Comparison of ENCODE assay signal across 8 cellular contexts in the genomic region with DNA sequence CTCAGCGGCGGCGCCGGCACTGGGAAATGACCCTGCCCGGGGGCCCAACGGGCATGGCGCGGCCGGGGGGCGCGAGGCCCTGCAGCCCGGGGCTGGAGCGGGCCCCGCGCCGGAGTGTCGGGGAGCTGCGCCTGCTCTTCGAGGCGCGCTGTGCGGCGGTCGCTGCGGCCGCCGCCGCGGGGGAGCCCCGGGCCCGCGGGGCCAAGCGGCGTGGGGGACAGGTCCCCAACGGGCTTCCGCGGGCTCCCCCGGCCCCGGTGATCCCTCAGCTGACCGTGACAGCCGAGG. TPM values are rescaled to one million over a fixed set of nuclear protein-coding genes. Genes with fewer than 3 reads are reported as not detected.
DNase-seq lines count a peak whose midpoint lies in the region; ATAC-seq, FAIRE-seq and TF ChIP-seq lines count a peak whose summit lies in the region.

No MANE protein-coding gene starts in this region.

- intact Hi-C loops in endothelial cell of umbilical vein (cut with micrococcal nuclease), result no loop called here

- CTCF ChIA-PET in endothelial cell of umbilical vein (lab: Charles Lee), result interaction anchor here (0.9 to 3.1 kb wide), 2 partner anchors 12 to 28 kb away, joined by 3 to 16 read pairs; no protein-coding TSS in a partner anchor

- peak overlapping the region; percentile 14 for H2AFZ ChIP-seq in endothelial cell of umbilical vein (ENCODE audit: low read depth, low read length)

- peak overlapping the region; percentile 69 for H3K4me2 ChIP-seq in endothelial cell of umbilical vein (ENCODE audit: insufficient read depth, low read length)

- under 1% methylated on average over 41 of the region's 41 CpGs for WGBS in HUES64

- DNase-seq in endothelial cell of umbilical vein (ENCODE audit: low read depth, low spot score) (no peak), skeletal muscle cell (ENCODE audit: low read depth) (no peak), GOT3 (lab: John Stamatoyannopoulos, UW) (no peak), ecto neural progenitor cell (ENCODE audit: low spot score) (no peak), NCI-H345 treated with DMSO at 0.1 percent for 48 hours (lab: John Stamatoyannopoulos, UW; ENCODE audit: unreplicated experiment) (no peak)
- no peak for DNase-seq in stimulated activated CD4-positive, alpha-beta T cell treated with anti-CD3 and anti-CD28 coated beads, Interleukin-15, amount 100 ng/mL, for 24 hours

- POLR2A ChIA-PET in endothelial cell of umbilical vein (lab: Charles Lee), result interaction anchor here (0.6 kb wide), 1 partner anchor 11 kb away, joined by 3 read pairs; no protein-coding TSS in a partner anchor

- no peak for TF ChIP-seq CTCF in endothelial cell of umbilical vein (IDR thresholded peaks at IDR 0.05; ENCODE audit: extremely low read depth in 1 of 2, insufficient read depth in 1 of 2, low read depth in 1 of 2, low read length in 2 of 2)

- no peak overlapping the region for H3K27ac ChIP-seq in HUES64 (ENCODE audit: low read depth, low read length)
- no peak overlapping the region for H3K27ac ChIP-seq in endothelial cell of umbilical vein (ENCODE audit: insufficient read depth, low read depth, low read length)

- ATAC-seq in GM19025 (IDR thresholded peaks at IDR 0.05; ENCODE audit: low read depth, unreplicated experiment), result peak; percentile 28

- H3K27me3 ChIP-seq in HUES64 (ENCODE audit: insufficient read depth, low read length) (peaks cover 86% of the 10 kb centered on the region), endothelial cell of umbilical vein (ENCODE audit: control insufficient read depth in 2 of 2, insufficient read depth in 2 of 2, low read length in 2 of 2) (peaks cover 19 to 34% of the 10 kb centered on the region in 2 experiments)

- H3K4me3 ChIP-seq in HUES64 (ENCODE audit: low read length), result peak overlapping the region; percentile 59
- peak overlapping the region in 1 of 3 experiments; percentile 51 for H3K4me3 ChIP-seq in endothelial cell of umbilical vein (replicated peaks in 1 of 3; ENCODE audit: insufficient read depth in 1 of 3, low read depth in 1 of 3, low read length in 3 of 3)
- H3K4me3 ChIP-seq in skeletal muscle cell (ENCODE audit: low read depth, low read length), result peak overlapping the region; percentile 54

- no peak for TF ChIP-seq POLR2A in endothelial cell of umbilical vein (IDR thresholded peaks at IDR 0.05; ENCODE audit: low read depth, low read length)

- no peak for FAIRE-seq in endothelial cell of umbilical vein (lab: Jason Lieb, UNC)

- H3K9ac ChIP-seq in HUES64 (ENCODE audit: low read depth, low read length) (no peak overlapping the region), endothelial cell of umbilical vein (replicated peaks; ENCODE audit: extremely low read depth, insufficient read depth, low read length) (no peak overlapping the region)

- no TSS peak for BruUV-seq in endothelial cell of umbilical vein (replicated peaks; lab: Mats Ljungman, UMichigan)

- H3K9me3 ChIP-seq in HUES64 (ENCODE audit: insufficient read depth, low read depth, low read length), result no peaks in the 10 kb centered on the region
- no peaks in the 10 kb centered on the region for H3K9me3 ChIP-seq in endothelial cell of umbilical vein (replicated peaks; ENCODE audit: control insufficient read depth, insufficient read depth, low read length)

- dilution Hi-C loops in endothelial cell of umbilical vein (cut with MboI; ENCODE audit: extremely low pct_ligation_motif_present, low sequenced_read_pairs), result no loop called here

- peaks cover 5% of the 10 kb centered on the region for H3K4me1 ChIP-seq in HUES64 (ENCODE audit: insufficient read depth, low read length)
- H3K4me1 ChIP-seq in endothelial cell of umbilical vein (ENCODE audit: control insufficient read depth, extremely low read depth, insufficient read depth, low read length), result peaks cover 30% of the 10 kb centered on the region

- H3K79me2 ChIP-seq in endothelial cell of umbilical vein (ENCODE audit: control insufficient read depth, insufficient read depth, low read length), result no peaks in the 10 kb centered on the region

- H4K20me1 ChIP-seq in endothelial cell of umbilical vein (replicated peaks; ENCODE audit: control insufficient read depth, extremely low read depth, insufficient read depth, low read length), result no peaks in the 10 kb centered on the region

- H3K36me3 ChIP-seq in HUES64 (ENCODE audit: insufficient read depth, low read length), result no peaks in the 10 kb centered on the region
- H3K36me3 ChIP-seq in endothelial cell of umbilical vein (ENCODE audit: control insufficient read depth in 2 of 2, extremely low read depth in 1 of 2, insufficient read depth in 2 of 2, low read length in 2 of 2), result no peaks in the 10 kb centered on the region

- H3K9me1 ChIP-seq in endothelial cell of umbilical vein (replicated peaks; ENCODE audit: control insufficient read depth, extremely low read depth, insufficient read depth, low read length), result no peaks in the 10 kb centered on the region

TF ChIP-seq in endothelial cell of umbilical vein, 7 proteins besides CTCF, POLR2A, EP300 and RAD21:
- TF ChIP-seq, protein P1, sequence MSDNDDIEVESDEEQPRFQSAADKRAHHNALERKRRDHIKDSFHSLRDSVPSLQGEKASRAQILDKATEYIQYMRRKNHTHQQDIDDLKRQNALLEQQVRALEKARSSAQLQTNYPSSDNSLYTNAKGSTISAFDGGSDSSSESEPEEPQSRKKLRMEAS (IDR thresholded peaks at IDR 0.05; ENCODE audit: insufficient read depth, insufficient read length), result no peak
- TF ChIP-seq POLR2AphosphoS5 (IDR thresholded peaks at IDR 0.05; ENCODE audit: insufficient read depth, low read depth, low read length) (no peak), GATA2 (IDR thresholded peaks at IDR 0.05; ENCODE audit: insufficient read depth, insufficient read length, low read depth, low read length) (no peak)

RNA-seq across cellular contexts. Expression of gene ITPKA, which starts 0.2 kb away (rescaled TPM):
- polyA plus RNA-seq in HUES64 (2013, experiment 1 of 2), result 0.25 TPM
- 0.38 TPM for polyA plus RNA-seq in HUES64 (2013, experiment 2 of 2)
- total RNA-seq in endothelial cell of umbilical vein, result 0.18 and 0.66 TPM in 2 replicates
- polyA plus RNA-seq in endothelial cell of umbilical vein, result 0.14 and 0.25 TPM in 2 replicates
- 0.09 and 0.13 TPM in 2 replicates for polyA plus RNA-seq in endothelial cell of umbilical vein (2011; cell fraction: cytosol; rRNA removed)
- 0.22 and 1.1 TPM in 2 replicates for polyA plus RNA-seq in endothelial cell of umbilical vein (2011; cell fraction: nucleus; rRNA removed)
- polyA plus RNA-seq in endothelial cell of umbilical vein (2012), result 0.21 TPM in 1 of 2 replicates, not detected in the other
- 0.11 TPM in 1 of 2 replicates, not detected in the other for polyA minus RNA-seq in endothelial cell of umbilical vein
- 3.4 TPM for polyA minus RNA-seq in endothelial cell of umbilical vein (2011; cell fraction: cytosol; rRNA and poly(A)+ RNA removed)
- polyA minus RNA-seq in endothelial cell of umbilical vein (2011; cell fraction: nucleus; rRNA and poly(A)+ RNA removed), result not detected in 2 replicates

RNA-seq across cellular contexts. Expression of gene LTK, which starts 19.8 kb away (rescaled TPM):
- polyA plus RNA-seq in HUES64 (2013, experiment 1 of 2), result not detected
- polyA plus RNA-seq in HUES64 (2013, experiment 2 of 2), result not detected
- 0.15 and 0.21 TPM in 2 replicates for total RNA-seq in endothelial cell of umbilical vein
- 0.17 and 0.18 TPM in 2 replicates for polyA plus RNA-seq in endothelial cell of umbilical vein
- 0.05 and 0.11 TPM in 2 replicates for polyA plus RNA-seq in endothelial cell of umbilical vein (2011; cell fraction: cytosol; rRNA removed)
- 0.55 and 0.56 TPM in 2 replicates for polyA plus RNA-seq in endothelial cell of umbilical vein (2011; cell fraction: nucleus; rRNA removed)
- 0.12 TPM in 1 of 2 replicates, not detected in the other for polyA plus RNA-seq in endothelial cell of umbilical vein (2012)
- 0.32 TPM in 1 of 2 replicates, not detected in the other for polyA minus RNA-seq in endothelial cell of umbilical vein
- not detected for polyA minus RNA-seq in endothelial cell of umbilical vein (2011; cell fraction: cytosol; rRNA and poly(A)+ RNA removed)
- polyA minus RNA-seq in endothelial cell of umbilical vein (2011; cell fraction: nucleus; rRNA and poly(A)+ RNA removed), result 0.24 TPM in 1 of 2 replicates, not detected in the other

RNA-seq across cellular contexts. Expression of gene RPAP1, which starts 50.2 kb away (rescaled TPM):
- 32.8 TPM for polyA plus RNA-seq in HUES64 (2013, experiment 1 of 2)
- 33.0 TPM for polyA plus RNA-seq in HUES64 (2013, experiment 2 of 2)
- total RNA-seq in endothelial cell of umbilical vein, result 40.0 and 41.3 TPM in 2 replicates
- 18.5 and 18.7 TPM in 2 replicates for polyA plus RNA-seq in endothelial cell of umbilical vein
- polyA plus RNA-seq in endothelial cell of umbilical vein (2011; cell fraction: cytosol; rRNA removed), result 11.9 and 12.3 TPM in 2 replicates
- polyA plus RNA-seq in endothelial cell of umbilical vein (2011; cell fraction: nucleus; rRNA removed), result 31.7 and 35.9 TPM in 2 replicates
- 27.1 and 29.0 TPM in 2 replicates for polyA plus RNA-seq in endothelial cell of umbilical vein (2012)
- polyA minus RNA-seq in endothelial cell of umbilical vein, result 13.3 and 18.7 TPM in 2 replicates
- 17.1 TPM for polyA minus RNA-seq in endothelial cell of umbilical vein (2011; cell fraction: cytosol; rRNA and poly(A)+ RNA removed)
- polyA minus RNA-seq in endothelial cell of umbilical vein (2011; cell fraction: nucleus; rRNA and poly(A)+ RNA removed), result 21.2 and 21.6 TPM in 2 replicates
